ENCODE assay signal across 19 cellular contexts in the genomic region with DNA sequence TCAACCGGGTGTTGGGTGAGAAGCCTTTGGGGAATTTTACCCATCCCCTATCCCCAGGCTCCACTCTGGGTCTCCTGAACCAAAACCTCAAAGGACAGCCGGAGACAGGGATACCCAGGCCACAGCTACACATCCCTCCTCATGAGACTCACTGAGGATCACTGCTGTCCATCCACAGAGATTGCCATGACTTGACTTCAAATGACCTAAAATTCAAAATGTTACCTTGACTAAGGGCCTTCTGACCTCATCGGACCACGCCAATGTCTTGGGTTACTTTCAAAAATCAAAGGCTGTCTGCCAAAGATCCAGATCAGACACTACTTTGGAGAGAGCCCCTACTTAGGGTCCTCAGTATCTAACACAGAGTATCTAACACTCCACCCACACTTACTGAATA.
"Had no signal": no experiment of that assay in that cellular context is flagged by ENCODE, and none has a peak within 500 bp of the region (broad histone marks: within the 10 kb centered on the region; RNA-seq: fewer than 3 reads in every experiment).

No MANE protein-coding gene starts in this region.

- H3K27ac Mint-ChIP-seq: activated CD8-positive, alpha-beta T cell treated with anti-CD3 and anti-CD28 coated beads for 36 hours; activated naive CD4-positive, alpha-beta T cell treated with anti-CD3 and anti-CD28 coated beads for 36 hours; dendritic cell treated with granulocyte-macrophage colony-stimulating factor and Interleukin-4, amounts not matched to agents 40 ng/mL and 50 ng/mL, for 4 days; effector memory CD8-positive, alpha-beta T cell; stimulated activated naive B cell treated with anti-CD40 and anti-IgM and Interleukin-4, amounts not matched to agents 10 μg/mL and 1 μg/mL and 100 μg/mL, for 72 hours had no signal

- H3K27ac ChIP-seq: epithelial cell of prostate, foreskin keratinocyte, ovary had no signal

- DNase-seq: activated CD4-positive, alpha-beta T cell treated with anti-CD3 and anti-CD28 coated beads for 48 hours; activated CD4-positive, CD25-positive, alpha-beta regulatory T cell; activated CD8-positive, alpha-beta T cell treated with anti-CD3 and anti-CD28 coated beads for 36 hours; activated naive CD4-positive, alpha-beta T cell treated with anti-CD3 and anti-CD28 coated beads for 36 hours; activated T-cell treated with anti-CD3 and anti-CD28 coated beads, Interleukin-2, amount 50 U/mL, for 1 hour; cerebellar nuclear complex; effector memory CD8-positive, alpha-beta T cell; foreskin keratinocyte; islet precursor cell; mammary epithelial cell; ovary; sigmoid colon; stimulated activated naive B cell treated with anti-CD40 and anti-IgM and Interleukin-4, amounts not matched to agents 10 μg/mL and 1 μg/mL and 100 μg/mL, for 72 hours; T-helper 1 cell; T-helper 9 cell; trophoblast cell had no signal

- H3K27me3 ChIP-seq: foreskin keratinocyte, ovary, sigmoid colon had no signal

- H3K4me3 ChIP-seq: ovary, sigmoid colon had no signal

- H3K27me3 Mint-ChIP-seq: activated CD8-positive, alpha-beta T cell treated with anti-CD3 and anti-CD28 coated beads for 36 hours; activated T-helper 17 cell treated with anti-CD3 and anti-CD28 coated beads, Interleukin-2, amount 50 U/mL, for 72 hours; effector memory CD8-positive, alpha-beta T cell had no signal

- H3K4me1 ChIP-seq: foreskin keratinocyte had no signal

- H3K9me3 Mint-ChIP-seq: activated CD8-positive, alpha-beta T cell treated with anti-CD3 and anti-CD28 coated beads for 36 hours; activated naive CD4-positive, alpha-beta T cell treated with anti-CD3 and anti-CD28 coated beads for 36 hours; activated T-helper 17 cell treated with anti-CD3 and anti-CD28 coated beads, Interleukin-2, amount 50 U/mL, for 72 hours; dendritic cell treated with granulocyte-macrophage colony-stimulating factor and Interleukin-4, amounts not matched to agents 40 ng/mL and 50 ng/mL, for 4 days; effector memory CD8-positive, alpha-beta T cell; stimulated activated naive B cell treated with anti-CD40 and anti-IgM and Interleukin-4, amounts not matched to agents 10 μg/mL and 1 μg/mL and 100 μg/mL, for 72 hours had no signal

- ATAC-seq: activated CD8-positive, alpha-beta T cell treated with anti-CD3 and anti-CD28 coated beads for 36 hours; activated T-helper 17 cell treated with anti-CD3 and anti-CD28 coated beads, Interleukin-2, amount 50 U/mL, for 72 hours; effector memory CD8-positive, alpha-beta T cell; foreskin keratinocyte; stimulated activated naive B cell treated with anti-CD40 and anti-IgM and Interleukin-4, amounts not matched to agents 10 μg/mL and 1 μg/mL and 100 μg/mL, for 72 hours had no signal

- H3K9me3 ChIP-seq: ovary, sigmoid colon had no signal

- H3K36me3 ChIP-seq: ovary had no signal

- H3K4me3 Mint-ChIP-seq: activated CD8-positive, alpha-beta T cell treated with anti-CD3 and anti-CD28 coated beads for 36 hours; activated naive CD4-positive, alpha-beta T cell treated with anti-CD3 and anti-CD28 coated beads for 36 hours; activated T-helper 17 cell treated with anti-CD3 and anti-CD28 coated beads, Interleukin-2, amount 50 U/mL, for 72 hours; dendritic cell treated with granulocyte-macrophage colony-stimulating factor and Interleukin-4, amounts not matched to agents 40 ng/mL and 50 ng/mL, for 4 days; effector memory CD8-positive, alpha-beta T cell; stimulated activated naive B cell treated with anti-CD40 and anti-IgM and Interleukin-4, amounts not matched to agents 10 μg/mL and 1 μg/mL and 100 μg/mL, for 72 hours had no signal
